In the genomic region with DNA sequence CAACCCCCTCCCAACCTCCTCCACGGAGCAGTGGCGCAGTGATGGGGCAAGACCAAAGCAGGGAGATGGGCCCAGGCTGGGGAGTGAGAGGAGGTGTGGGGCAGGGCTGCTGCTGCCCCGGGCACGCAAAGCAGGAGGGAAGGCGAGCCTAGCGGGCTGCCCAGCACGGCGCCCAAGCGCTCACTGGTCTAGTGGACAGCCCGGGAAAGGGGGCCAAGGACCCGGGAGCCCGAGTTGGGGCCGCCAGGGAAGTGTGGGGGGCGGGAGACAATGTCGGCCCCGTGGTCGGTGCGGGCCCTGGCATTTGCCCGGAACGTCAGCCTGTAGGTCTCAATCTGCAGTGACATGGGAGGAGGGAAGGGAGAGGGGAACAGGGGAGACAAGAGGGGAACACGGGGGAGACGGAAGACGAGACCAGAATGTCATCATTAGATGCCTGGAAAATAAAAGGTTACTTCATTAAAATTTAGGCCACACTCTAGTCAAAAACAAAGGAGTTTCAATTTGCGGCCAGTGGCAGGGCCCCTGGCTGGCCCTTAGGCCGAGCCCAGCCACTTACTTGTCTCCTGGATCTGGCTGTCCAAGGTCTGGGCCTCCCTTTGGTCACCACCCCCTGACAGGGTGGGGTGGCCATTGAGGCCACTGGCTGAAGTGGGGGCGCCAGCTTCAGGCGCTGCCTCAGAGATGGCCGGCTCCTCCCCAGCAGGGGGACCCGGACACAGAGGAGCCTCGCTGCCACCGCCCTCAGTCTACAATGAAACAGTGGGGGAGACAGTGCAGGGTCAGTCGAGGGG, we compare ENCODE assay signal across 25 cellular contexts. TPM values are rescaled to one million over a fixed set of nuclear protein-coding genes. Genes with fewer than 3 reads are reported as not detected.
DNase-seq lines count a peak whose midpoint lies in the region; ATAC-seq, FAIRE-seq and TF ChIP-seq lines count a peak whose summit lies in the region.
"Had no signal": no experiment of that assay in that cellular context is flagged by ENCODE, and none has a peak within 500 bp of the region (broad histone marks: within the 10 kb centered on the region; RNA-seq: fewer than 3 reads in every experiment).

No MANE protein-coding gene starts in this region.

- peaks cover 22% of the 10 kb centered on the region for H3K36me3 Mint-ChIP-seq in activated naive CD4-positive, alpha-beta T cell treated with anti-CD3 and anti-CD28 coated beads, Interleukin-2, amount 10 ng/mL, durations not matched to agents 7 days and 5 days
- peaks cover 8% of the 10 kb centered on the region for H3K36me3 Mint-ChIP-seq in activated naive CD4-positive, alpha-beta T cell treated with anti-CD3 and anti-CD28 coated beads for 36 hours (ENCODE audit: low read depth)
- H3K36me3 Mint-ChIP-seq in stimulated activated naive B cell treated with anti-CD40 and anti-IgM and Interleukin-4, amounts not matched to agents 10 μg/mL and 1 μg/mL and 100 μg/mL, for 72 hours, result peaks cover 31 to 58% of the 10 kb centered on the region in 2 donors

- no peak overlapping the region for H3K4me2 ChIP-seq in K562 (ENCODE audit: insufficient read depth, low read length)
- H3K4me2 ChIP-seq: smooth muscle cell had no signal

- H3K27ac Mint-ChIP-seq in activated naive CD4-positive, alpha-beta T cell treated with anti-CD3 and anti-CD28 coated beads, Interleukin-2, amount 10 ng/mL, durations not matched to agents 7 days and 5 days, result peak overlapping the region; percentile 7
- no peak overlapping the region for H3K27ac Mint-ChIP-seq in activated naive CD4-positive, alpha-beta T cell treated with anti-CD3 and anti-CD28 coated beads for 36 hours
- H3K27ac Mint-ChIP-seq in stimulated activated naive B cell treated with anti-CD40 and anti-IgM and Interleukin-4, amounts not matched to agents 10 μg/mL and 1 μg/mL and 100 μg/mL, for 72 hours, result peak overlapping the region; percentile 31

- no peak for FAIRE-seq in K562 (lab: Jason Lieb, UNC)
- FAIRE-seq: A204.1, G401.6, urothelium cell line had no signal

- no peak for TF ChIP-seq POLR2A in K562 (conservative IDR thresholded peaks at IDR 0.05)

- H3K4me1 ChIP-seq in K562 (replicated peaks in 1 of 2; ENCODE audit: control insufficient read depth in 2 of 2, insufficient read depth in 2 of 2, low read length in 2 of 2) (peaks cover 0 to 24% of the 10 kb centered on the region in 2 experiments; a peak in 2 of 5 replicates), mesodermal cell (ENCODE audit: control insufficient read depth, insufficient read depth, low read length, poor library complexity, severe bottlenecking) (no peaks in the 10 kb centered on the region)

- CTCF ChIA-PET in activated naive CD4-positive, alpha-beta T cell treated with anti-CD3 and anti-CD28 coated beads, Interleukin-2, amount 10 ng/mL, durations not matched to agents 7 days and 5 days (lab: Charles Lee), result no interaction called here
- CTCF ChIA-PET in activated naive CD4-positive, alpha-beta T cell treated with anti-CD3 and anti-CD28 coated beads for 36 hours (lab: Charles Lee), result interaction anchor here (0.6 kb wide), 1 partner anchor 12 kb away, joined by 3 read pairs; no protein-coding TSS in a partner anchor
- CTCF ChIA-PET in K562 (lab: Yijun Ruan, JAX; ENCODE audit: low intra/inter-chr PET ratio), result interaction anchor here (0.8 kb wide), 1 partner anchor 14 kb away, joined by 3 read pairs; no protein-coding TSS in a partner anchor

- intact Hi-C loops in activated naive CD4-positive, alpha-beta T cell treated with anti-CD3 and anti-CD28 coated beads for 36 hours (cut with micrococcal nuclease), result no loop called here
- intact Hi-C loops in K562 (cut with micrococcal nuclease), result loop anchor here (5.0 kb wide), 1 partner anchor 300 kb away; no protein-coding TSS in a partner anchor

- peak overlapping the region in 1 of 2 experiments; percentile 18; a peak in 1 of 4 replicates for H3K9ac ChIP-seq in K562 (ENCODE audit: insufficient read depth in 1 of 2, low read depth in 2 of 2, low read length in 2 of 2)

- TF ChIP-seq RAD21 in K562 (CRISPR knock-in tag; conservative IDR thresholded peaks at IDR 0.05 in 1 of 2, IDR thresholded peaks at IDR 0.05 in 1 of 2), result no peak

- no peaks in the 10 kb centered on the region for H3K79me2 ChIP-seq in K562 (ENCODE audit: control insufficient read depth, insufficient read depth, low read length)

- H3K36me3 ChIP-seq in K562 (ENCODE audit: control insufficient read depth, insufficient read depth, low read length) (peaks cover 89% of the 10 kb centered on the region; the same call in 2 of the 3 replicates), mesodermal cell (ENCODE audit: control insufficient read depth, insufficient read depth, low read length) (peaks cover 97% of the 10 kb centered on the region)

- no peak overlapping the region for H3K4me3 ChIP-seq in K562
- no peak overlapping the region for H3K4me3 ChIP-seq in mesodermal cell (ENCODE audit: extremely low read depth, insufficient read depth, low read length, poor library complexity, severe bottlenecking)
- H3K4me3 ChIP-seq: psoas muscle, smooth muscle cell had no signal

- no peaks in the 10 kb centered on the region for H3K9me3 Mint-ChIP-seq in activated naive CD4-positive, alpha-beta T cell treated with anti-CD3 and anti-CD28 coated beads, Interleukin-2, amount 10 ng/mL, durations not matched to agents 7 days and 5 days
- H3K9me3 Mint-ChIP-seq in activated naive CD4-positive, alpha-beta T cell treated with anti-CD3 and anti-CD28 coated beads for 36 hours, result no peaks in the 10 kb centered on the region
- H3K9me3 Mint-ChIP-seq in stimulated activated naive B cell treated with anti-CD40 and anti-IgM and Interleukin-4, amounts not matched to agents 10 μg/mL and 1 μg/mL and 100 μg/mL, for 72 hours, result no peaks in the 10 kb centered on the region
- H3K9me3 Mint-ChIP-seq: nephron had no signal

- H4K20me1 ChIP-seq in K562 (replicated peaks; ENCODE audit: control insufficient read depth, insufficient read depth, low read length), result peaks cover 17% of the 10 kb centered on the region

- ATAC-seq in K562, result peak; percentile 6
- no peak for ATAC-seq in stimulated activated naive B cell treated with anti-CD40 and anti-IgM and Interleukin-4, amounts not matched to agents 10 μg/mL and 1 μg/mL and 100 μg/mL, for 72 hours (replicated peaks)
- ATAC-seq: left cardiac atrium, psoas muscle had no signal

- H3K9me3 ChIP-seq in K562 (replicated peaks; ENCODE audit: control insufficient read depth, insufficient read depth, low read depth, low read length) (no peaks in the 10 kb centered on the region), mesodermal cell (ENCODE audit: control insufficient read depth, low read length) (no peaks in the 10 kb centered on the region)
- H3K9me3 ChIP-seq: psoas muscle had no signal

- H3K27me3 ChIP-seq in K562 (ENCODE audit: control insufficient read depth in 2 of 2, insufficient read depth in 2 of 2, low read length in 2 of 2), result no peaks in the 10 kb centered on the region

- TF ChIP-seq EP300 in K562 (IDR thresholded peaks at IDR 0.05; ENCODE audit: low read length), result no peak

- no peaks in the 10 kb centered on the region for H3K27me3 Mint-ChIP-seq in activated naive CD4-positive, alpha-beta T cell treated with anti-CD3 and anti-CD28 coated beads, Interleukin-2, amount 10 ng/mL, durations not matched to agents 7 days and 5 days
- H3K27me3 Mint-ChIP-seq in activated naive CD4-positive, alpha-beta T cell treated with anti-CD3 and anti-CD28 coated beads for 36 hours (ENCODE audit: low read depth), result no peaks in the 10 kb centered on the region
- H3K27me3 Mint-ChIP-seq in stimulated activated naive B cell treated with anti-CD40 and anti-IgM and Interleukin-4, amounts not matched to agents 10 μg/mL and 1 μg/mL and 100 μg/mL, for 72 hours, result no peaks in the 10 kb centered on the region

- no peak overlapping the region for H2AFZ ChIP-seq in K562 (ENCODE audit: low read depth, low read length)

- no peak for DNase-seq in activated naive CD4-positive, alpha-beta T cell treated with anti-CD3 and anti-CD28 coated beads, Interleukin-2, amount 10 ng/mL, durations not matched to agents 7 days and 5 days
- no peak for DNase-seq in activated naive CD4-positive, alpha-beta T cell treated with anti-CD3 and anti-CD28 coated beads for 36 hours
- DNase-seq in K562 (ENCODE audit: extremely low read depth in 1 of 4, low spot score in 3 of 4) (peak in 2 of 4 experiments; percentile 47 to 51), HPDE6-E6E7 (ENCODE audit: extremely low spot score) (no peak), EL (no peak)
- no peak for DNase-seq in stimulated activated naive B cell treated with anti-CD40 and anti-IgM and Interleukin-4, amounts not matched to agents 10 μg/mL and 1 μg/mL and 100 μg/mL, for 72 hours
- no peak for DNase-seq in stimulated activated CD4-positive, alpha-beta T cell treated with anti-CD3 and anti-CD28 coated beads, Interleukin-1b, Interleukin-23, amount 100 ng/mL, for 48 hours
- DNase-seq: activated CD4-positive, alpha-beta T cell treated with anti-CD3 and anti-CD28 coated beads, Interleukin-2, amount 50 U/mL, for 48 hours; activated gamma-delta T cell treated with Interleukin-2 at 50 U/mL for 16 hours; cerebellar nuclear complex; DMS 273 treated with DMSO at 0.1 percent for 48 hours; effector memory CD4-positive, alpha-beta T cell; KBM-7; left cardiac atrium; NCI-H1930; NCI-H345; SIG-M5; stimulated activated CD4-positive, alpha-beta T cell treated with anti-CD3 and anti-CD28 coated beads, Interleukin-4, amount 100 ng/mL, for 24 hours had no signal

- peak in 2 of 3 experiments; percentile 29 to 66; a peak in 3 of 6 replicates for TF ChIP-seq CTCF in K562 (IDR thresholded peaks at IDR 0.05 in 2 of 3, conservative IDR thresholded peaks at IDR 0.05 in 1 of 3; ENCODE audit: insufficient read depth in 2 of 3, low read depth in 1 of 3, low read length in 3 of 3)

- no peaks in the 10 kb centered on the region for H3K9me1 ChIP-seq in K562 (ENCODE audit: control insufficient read depth, insufficient read depth, low read length)

- H3K27ac ChIP-seq in K562 (ENCODE audit: extremely low read depth, low read depth, low read length) (no peak overlapping the region), mesodermal cell (ENCODE audit: low read depth, low read length, severe bottlenecking) (peak overlapping the region; percentile 23)
- H3K27ac ChIP-seq: psoas muscle had no signal

- H3K4me3 Mint-ChIP-seq in activated naive CD4-positive, alpha-beta T cell treated with anti-CD3 and anti-CD28 coated beads, Interleukin-2, amount 10 ng/mL, durations not matched to agents 7 days and 5 days, result no peak overlapping the region
- H3K4me3 Mint-ChIP-seq in activated naive CD4-positive, alpha-beta T cell treated with anti-CD3 and anti-CD28 coated beads for 36 hours, result no peak overlapping the region
- H3K4me3 Mint-ChIP-seq in stimulated activated naive B cell treated with anti-CD40 and anti-IgM and Interleukin-4, amounts not matched to agents 10 μg/mL and 1 μg/mL and 100 μg/mL, for 72 hours, result no peak overlapping the region
- H3K4me3 Mint-ChIP-seq: nephron had no signal

- no TSS peak for BruUV-seq in K562 (replicated peaks; lab: Mats Ljungman, UMichigan)

- 83% methylated on average over 19 of the region's 32 CpGs for WGBS in K562 (ENCODE audit: insufficient coverage, low coverage, missing lambda C conversion rate)
- WGBS in mesodermal cell (ENCODE audit: insufficient coverage in 2 of 2), 2 experiments, result 97 to 98% methylated on average over 24 to 25 of the region's 32 CpGs

- in situ Hi-C loops in K562 (cut with MboI), result no loop called here

- no peaks in the 10 kb centered on the region for H3K4me1 Mint-ChIP-seq in activated naive CD4-positive, alpha-beta T cell treated with anti-CD3 and anti-CD28 coated beads, Interleukin-2, amount 10 ng/mL, durations not matched to agents 7 days and 5 days
- H3K4me1 Mint-ChIP-seq in activated naive CD4-positive, alpha-beta T cell treated with anti-CD3 and anti-CD28 coated beads for 36 hours (ENCODE audit: low read depth), result no peaks in the 10 kb centered on the region
- peaks cover 4 to 11% of the 10 kb centered on the region in 2 donors for H3K4me1 Mint-ChIP-seq in stimulated activated naive B cell treated with anti-CD40 and anti-IgM and Interleukin-4, amounts not matched to agents 10 μg/mL and 1 μg/mL and 100 μg/mL, for 72 hours
- H3K4me1 Mint-ChIP-seq: nephron had no signal

- POLR2A ChIA-PET in K562 (lab: Yijun Ruan, JAX), result interaction anchor here (0.7 to 1.0 kb wide), 3 partner anchors 14 to 161 kb away, joined by 3 read pairs; no protein-coding TSS in a partner anchor

RNA-seq across cellular contexts. Expression of a gene that starts 49.9 kb away (rescaled TPM):
- 10 to 100 TPM; 65.6 to 69.9 TPM for total RNA-seq in activated naive CD4-positive, alpha-beta T cell treated with anti-CD3 and anti-CD28 coated beads for 36 hours
- 284 and 628 TPM in 2 replicates for total RNA-seq in K562 (2011; cell fraction: chromatin; rRNA removed; ENCODE audit: low replicate concordance)
- total RNA-seq in K562 (2011; cell fraction: nucleolus; rRNA removed), result 355 and 369 TPM in 2 replicates
- 282 and 303 TPM in 2 replicates for total RNA-seq in K562 (2011; cell fraction: nucleoplasm; rRNA removed)
- total RNA-seq in K562 (2014; rRNA removed), result 144 and 154 TPM in 2 replicates
- total RNA-seq in K562 (2014; rRNA removed; fragmentation: Illumina TruSeq; extraction: Trizol), result 48.8 and 53.4 TPM in 2 replicates
- total RNA-seq in K562 (2015; rRNA removed; fragmentation: Illumina TruSeq; extraction: Trizol), result 79.0 and 82.5 TPM in 2 replicates
- total RNA-seq in K562 (2021), result 155 and 158 TPM in 2 replicates
- polyA plus RNA-seq in K562 (2011; rRNA removed), result 57.0 and 90.6 TPM in 2 replicates
- 80.2 and 129 TPM in 2 replicates for polyA plus RNA-seq in K562 (2011; cell fraction: cytosol; rRNA removed)
- polyA plus RNA-seq in K562 (2011; cell fraction: nucleus; rRNA removed), result 352 and 482 TPM in 2 replicates
- polyA plus RNA-seq in K562 (2012), result 75.3 and 81.4 TPM in 2 replicates
- polyA plus RNA-seq in K562 (2014; fragmentation: Illumina TruSeq; extraction: Trizol), result 83.6 and 100 TPM in 2 replicates
- 10 to 100 TPM; 12.3 to 14.2 TPM for polyA plus RNA-seq in K562 (2014; fragmentation: Nextera tagmentation; extraction: Ambion mirVana)
- 104 and 113 TPM in 2 replicates for polyA plus RNA-seq in K562 (2014; rRNA removed)
- polyA minus RNA-seq in K562 (2011; rRNA and poly(A)+ RNA removed), result 69.4 and 94.1 TPM in 2 replicates
- 87.7 and 97.7 TPM in 2 replicates for polyA minus RNA-seq in K562 (2011; cell fraction: cytosol; rRNA and poly(A)+ RNA removed)
- 141 and 156 TPM in 2 replicates for polyA minus RNA-seq in K562 (2011; cell fraction: nucleus; rRNA and poly(A)+ RNA removed)
- polyA plus RNA-seq in mesodermal cell (2013, experiment 1 of 2), result 74.5 TPM
- 62.4 TPM for polyA plus RNA-seq in mesodermal cell (2013, experiment 2 of 2)
